22 cellular contexts compared by ENCODE assay signal in genomic region chr1:57724535-57724934, GRCh38.
A peak's percentile ranks its signal among the peaks of the same experiment; 100 is the strongest.
DNase-seq lines count a peak whose midpoint lies in the region; ATAC-seq and TF ChIP-seq lines count a peak whose summit lies in the region.
"Had no signal": no experiment of that assay in that cellular context is flagged by ENCODE, and none has a peak within 500 bp of the region (broad histone marks: within the 10 kb centered on the region; RNA-seq: fewer than 3 reads in every experiment).

No MANE protein-coding gene starts in this region.

- H3K36me3 Mint-ChIP-seq in WTC11 (no peaks in the 10 kb centered on the region), glutamatergic neuron (ENCODE audit: unreplicated experiment) (no peaks in the 10 kb centered on the region), type B pancreatic cell (no peaks in the 10 kb centered on the region)
- H3K36me3 Mint-ChIP-seq in activated naive CD4-positive, alpha-beta T cell treated with anti-CD3 and anti-CD28 coated beads, Interleukin-2, amount 10 ng/mL, durations not matched to agents 7 days and 5 days, result no peaks in the 10 kb centered on the region
- H3K36me3 Mint-ChIP-seq: CD4-positive, CD25-positive, alpha-beta regulatory T cell; CD8-positive, alpha-beta memory T cell; IgD-negative memory B cell had no signal

- no peaks in the 10 kb centered on the region for H3K9me3 Mint-ChIP-seq in stimulated activated naive CD8-positive, alpha-beta T cell treated with anti-CD3 and anti-CD28 coated beads, Interleukin-15, amount 100 ng/mL, for 72 hours
- no peaks in the 10 kb centered on the region for H3K9me3 Mint-ChIP-seq in WTC11
- no peaks in the 10 kb centered on the region for H3K9me3 Mint-ChIP-seq in glutamatergic neuron (ENCODE audit: unreplicated experiment)
- no peaks in the 10 kb centered on the region for H3K9me3 Mint-ChIP-seq in type B pancreatic cell
- no peaks in the 10 kb centered on the region for H3K9me3 Mint-ChIP-seq in activated naive CD4-positive, alpha-beta T cell treated with anti-CD3 and anti-CD28 coated beads, Interleukin-2, amount 10 ng/mL, durations not matched to agents 7 days and 5 days
- H3K9me3 Mint-ChIP-seq: CD8-positive, alpha-beta memory T cell; IgD-negative memory B cell had no signal

- H3K27me3 Mint-ChIP-seq in stimulated activated naive CD8-positive, alpha-beta T cell treated with anti-CD3 and anti-CD28 coated beads, Interleukin-15, amount 100 ng/mL, for 72 hours, result no peaks in the 10 kb centered on the region
- H3K27me3 Mint-ChIP-seq in WTC11 (ENCODE audit: low read depth), result no peaks in the 10 kb centered on the region
- H3K27me3 Mint-ChIP-seq in glutamatergic neuron (ENCODE audit: unreplicated experiment), result no peaks in the 10 kb centered on the region
- H3K27me3 Mint-ChIP-seq in type B pancreatic cell, result peaks cover 7% of the 10 kb centered on the region
- H3K27me3 Mint-ChIP-seq in activated naive CD4-positive, alpha-beta T cell treated with anti-CD3 and anti-CD28 coated beads, Interleukin-2, amount 10 ng/mL, durations not matched to agents 7 days and 5 days, result no peaks in the 10 kb centered on the region
- H3K27me3 Mint-ChIP-seq: B cell; CD4-positive, CD25-positive, alpha-beta regulatory T cell; IgD-negative memory B cell had no signal

- CTCF ChIA-PET in WTC11 (lab: Charles Lee), result interaction anchor here (0.7 to 1.8 kb wide), 7 partner anchors 10 to 822 kb away, joined by 3 to 4 read pairs (median 3); partner anchors contain the start of genes DAB1 and OMA1
- CTCF ChIA-PET in activated naive CD4-positive, alpha-beta T cell treated with anti-CD3 and anti-CD28 coated beads, Interleukin-2, amount 10 ng/mL, durations not matched to agents 7 days and 5 days (lab: Charles Lee), result interaction anchor here (0.7 kb wide), 1 partner anchor 8 kb away, joined by 3 read pairs; no protein-coding TSS in a partner anchor

- TF ChIP-seq CTCF in WTC11 (IDR thresholded peaks at IDR 0.05) (no peak), glutamatergic neuron (IDR thresholded peaks at IDR 0.05; ENCODE audit: partially characterized antibody, unreplicated experiment) (no peak), type B pancreatic cell (conservative IDR thresholded peaks at IDR 0.05) (peak; percentile 19)

- POLR2A ChIA-PET in WTC11 (lab: Charles Lee), result no interaction called here

- peak overlapping the region; percentile 52 to 92 for H3K27ac Mint-ChIP-seq in stimulated activated naive CD8-positive, alpha-beta T cell treated with anti-CD3 and anti-CD28 coated beads, Interleukin-15, amount 100 ng/mL, for 72 hours
- no peak overlapping the region for H3K27ac Mint-ChIP-seq in WTC11
- H3K27ac Mint-ChIP-seq in glutamatergic neuron (ENCODE audit: unreplicated experiment), result peak overlapping the region; percentile 49
- no peak overlapping the region for H3K27ac Mint-ChIP-seq in type B pancreatic cell
- no peak overlapping the region for H3K27ac Mint-ChIP-seq in activated naive CD4-positive, alpha-beta T cell treated with anti-CD3 and anti-CD28 coated beads, Interleukin-2, amount 10 ng/mL, durations not matched to agents 7 days and 5 days
- H3K27ac Mint-ChIP-seq: B cell; CD4-positive, CD25-positive, alpha-beta regulatory T cell; CD8-positive, alpha-beta memory T cell; IgD-negative memory B cell had no signal

- peaks cover 2% of the 10 kb centered on the region for H3K4me1 Mint-ChIP-seq in stimulated activated naive CD8-positive, alpha-beta T cell treated with anti-CD3 and anti-CD28 coated beads, Interleukin-15, amount 100 ng/mL, for 72 hours
- H3K4me1 Mint-ChIP-seq in WTC11, result peaks cover 28% of the 10 kb centered on the region
- H3K4me1 Mint-ChIP-seq in glutamatergic neuron (ENCODE audit: low read depth, unreplicated experiment), result peaks cover 14% of the 10 kb centered on the region
- H3K4me1 Mint-ChIP-seq in type B pancreatic cell (ENCODE audit: unreplicated experiment), result peaks cover 6% of the 10 kb centered on the region
- no peaks in the 10 kb centered on the region for H3K4me1 Mint-ChIP-seq in activated naive CD4-positive, alpha-beta T cell treated with anti-CD3 and anti-CD28 coated beads, Interleukin-2, amount 10 ng/mL, durations not matched to agents 7 days and 5 days
- H3K4me1 Mint-ChIP-seq: B cell; CD4-positive, CD25-positive, alpha-beta regulatory T cell; CD8-positive, alpha-beta memory T cell; IgD-negative memory B cell had no signal

- H3K4me3 Mint-ChIP-seq in stimulated activated naive CD8-positive, alpha-beta T cell treated with anti-CD3 and anti-CD28 coated beads, Interleukin-15, amount 100 ng/mL, for 72 hours, result no peak overlapping the region
- H3K4me3 Mint-ChIP-seq in WTC11 (no peak overlapping the region), glutamatergic neuron (ENCODE audit: unreplicated experiment) (no peak overlapping the region), type B pancreatic cell (no peak overlapping the region)
- no peak overlapping the region for H3K4me3 Mint-ChIP-seq in activated naive CD4-positive, alpha-beta T cell treated with anti-CD3 and anti-CD28 coated beads, Interleukin-2, amount 10 ng/mL, durations not matched to agents 7 days and 5 days
- H3K4me3 Mint-ChIP-seq: B cell; CD4-positive, CD25-positive, alpha-beta regulatory T cell; CD8-positive, alpha-beta memory T cell; IgD-negative memory B cell had no signal

- no peak for ATAC-seq in stimulated activated naive CD8-positive, alpha-beta T cell treated with anti-CD3 and anti-CD28 coated beads, Interleukin-15, amount 100 ng/mL, for 72 hours
- ATAC-seq in stimulated activated naive CD8-positive, alpha-beta T cell treated with anti-CD3 and anti-CD28 coated beads, Interleukin-15, Interleukin-2, amounts not matched to agents 100 U/mL and 50 U/mL, for 24 hours, result no peak
- peak; percentile 63; the same call in 1 of the 2 replicates for ATAC-seq in WTC11
- ATAC-seq in GM18511 (IDR thresholded peaks at IDR 0.05; ENCODE audit: unreplicated experiment), result no peak
- ATAC-seq: GM12878, HepG2 had no signal

- DNase-seq in stimulated activated naive CD8-positive, alpha-beta T cell treated with anti-CD3 and anti-CD28 coated beads, Interleukin-15, amount 100 ng/mL, for 72 hours, result no peak
- no peak for DNase-seq in stimulated activated naive CD8-positive, alpha-beta T cell treated with anti-CD3 and anti-CD28 coated beads, Interleukin-15, Interleukin-2, amounts not matched to agents 100 U/mL and 50 U/mL, for 24 hours
- DNase-seq in WTC11 (ENCODE audit: low spot score), result no peak
- DNase-seq in glutamatergic neuron, result no peak
- no peak for DNase-seq in type B pancreatic cell (ENCODE audit: extremely low spot score, unreplicated experiment)
- no peak for DNase-seq in pons (ENCODE audit: low spot score)
- no peak for DNase-seq in activated naive CD4-positive, alpha-beta T cell treated with anti-CD3 and anti-CD28 coated beads, Interleukin-2, amount 10 ng/mL, durations not matched to agents 7 days and 5 days
- DNase-seq: 8988T; C1 segment of cervical spinal cord; CD4-positive, CD25-positive, alpha-beta regulatory T cell; CD8-positive, alpha-beta memory T cell; COR-L47; DMS 273 treated with DMSO at 0.1 percent for 48 hours; DMS53; DND-41; EL; GOT3 had no signal

TF ChIP-seq in WTC11, 78 proteins besides CTCF, POLR2A, EP300 and RAD21:
- no peak for TF ChIP-seq ZNF425 (CRISPR knock-in tag; conservative IDR thresholded peaks at IDR 0.05)
- no peak for TF ChIP-seq GTF2I (CRISPR knock-in tag; conservative IDR thresholded peaks at IDR 0.05)
- TF ChIP-seq ETV6 (CRISPR knock-in tag; IDR thresholded peaks at IDR 0.05), result no peak
- no peak for TF ChIP-seq NFATC4 (CRISPR knock-in tag; IDR thresholded peaks at IDR 0.05)
- TF ChIP-seq E2F4 (CRISPR knock-in tag; IDR thresholded peaks at IDR 0.05; ENCODE audit: borderline replicate concordance, low read depth), result no peak
- no peak for TF ChIP-seq RELA (CRISPR knock-in tag; IDR thresholded peaks at IDR 0.05; ENCODE audit: borderline replicate concordance)
- TF ChIP-seq ZNF423 (CRISPR knock-in tag; IDR thresholded peaks at IDR 0.05), result no peak
- TF ChIP-seq JUN (CRISPR knock-in tag; IDR thresholded peaks at IDR 0.05), result no peak
TF ChIP-seq in WTC11: peak in this region for 0.

Comparison
In these comparisons a context has a peak if more than half of its experiments do, and no peak if none do; other contexts are left out.
1. H3K27ac Mint-ChIP-seq: peak in stimulated activated naive CD8-positive, alpha-beta T cell treated with anti-CD3 and anti-CD28 coated beads, Interleukin-15, amount 100 ng/mL, for 72 hours (2 of 2) and glutamatergic neuron (single experiment); none in WTC11 (single experiment), type B pancreatic cell (single experiment) and activated naive CD4-positive, alpha-beta T cell treated with anti-CD3 and anti-CD28 coated beads, Interleukin-2, amount 10 ng/mL, durations not matched to agents 7 days and 5 days (single experiment).